8 cellular contexts compared by ENCODE assay signal in genomic region chr4:86892639-86892965, GRCh38.
DNase-seq lines count a peak whose midpoint lies in the region; ATAC-seq lines count a peak whose summit lies in the region.

No MANE protein-coding gene starts in this region.

- H3K9me3 ChIP-seq in effector memory CD4-positive, alpha-beta T cell (ENCODE audit: control insufficient read depth, low read length): no peaks in the 10 kb centered on the region
- H3K9me3 ChIP-seq in neuron (ENCODE audit: low read length): no peaks in the 10 kb centered on the region

- DNase-seq in NCI-H2227 (lab: John Stamatoyannopoulos, UW; ENCODE audit: unreplicated experiment) (peak; percentile 36), SIG-M5 (lab: John Stamatoyannopoulos, UW) (no peak), RPMI8226 (no peak)
- DNase-seq in effector memory CD4-positive, alpha-beta T cell: no peak
- no peak for DNase-seq in effector CD8-positive, alpha-beta T cell (lab: John Stamatoyannopoulos, UW)

- ATAC-seq in GM19025 (IDR thresholded peaks at IDR 0.05; ENCODE audit: low read depth, unreplicated experiment) (peak; percentile 15), GM18873 (IDR thresholded peaks at IDR 0.05; ENCODE audit: low FRiP score, unreplicated experiment) (no peak)

- no peaks in the 10 kb centered on the region for H3K27me3 ChIP-seq in effector memory CD4-positive, alpha-beta T cell (replicated peaks; ENCODE audit: control insufficient read depth, insufficient read depth, low read length, poor library complexity, severe bottlenecking)
- no peaks in the 10 kb centered on the region for H3K27me3 ChIP-seq in neuron (ENCODE audit: insufficient read depth, low read length)

- no peak overlapping the region for H3K27ac ChIP-seq in effector memory CD4-positive, alpha-beta T cell (ENCODE audit: insufficient read depth, low read length, poor library complexity, severe bottlenecking)

- H2AFZ ChIP-seq in neuron (ENCODE audit: low read depth, low read length): peak overlapping the region; percentile 97

- no peaks in the 10 kb centered on the region for H3K36me3 ChIP-seq in effector memory CD4-positive, alpha-beta T cell (ENCODE audit: control insufficient read depth, insufficient read depth, low read length)
- H3K36me3 ChIP-seq in neuron (ENCODE audit: insufficient read depth, low read length): no peaks in the 10 kb centered on the region

- H3K4me3 ChIP-seq in effector memory CD4-positive, alpha-beta T cell (ENCODE audit: insufficient read depth, low read depth, low read length, poor library complexity, severe bottlenecking): peak overlapping the region; percentile 76
- H3K4me3 ChIP-seq in neuron (ENCODE audit: low read length): peak overlapping the region; percentile 61

- peaks cover 4% of the 10 kb centered on the region for H3K4me1 ChIP-seq in effector memory CD4-positive, alpha-beta T cell (ENCODE audit: control insufficient read depth, insufficient read depth, low read length, poor library complexity, severe bottlenecking)
- no peaks in the 10 kb centered on the region for H3K4me1 ChIP-seq in neuron (ENCODE audit: insufficient read depth, low read length)
